Comparison of ENCODE assay signal across 15 cellular contexts in genomic region chr16:85269165-85269564, GRCh38.
DNase-seq lines count a peak whose midpoint lies in the region; ATAC-seq and TF ChIP-seq lines count a peak whose summit lies in the region.
"Had no signal": no experiment of that assay in that cellular context is flagged by ENCODE, and none has a peak within 500 bp of the region (broad histone marks: within the 10 kb centered on the region; RNA-seq: fewer than 3 reads in every experiment).

No MANE protein-coding gene starts in this region.

- H3K36me3 ChIP-seq in HEK293 (ENCODE audit: control insufficient read depth in 2 of 2, insufficient read depth in 1 of 2, low read length in 2 of 2) (no peaks in the 10 kb centered on the region), neural progenitor cell (no peaks in the 10 kb centered on the region)
- H3K36me3 ChIP-seq: BLaER1 had no signal

- no peak overlapping the region for H3K4me2 ChIP-seq in neural progenitor cell
- H3K4me2 ChIP-seq: BLaER1 had no signal

- H3K27ac ChIP-seq in HEK293 (ENCODE audit: extremely low read depth, low read depth, low read length) (no peak overlapping the region), neural progenitor cell (no peak overlapping the region)
- H3K27ac ChIP-seq: 22Rv1 had no signal

- H3K4me1 ChIP-seq in HEK293 (ENCODE audit: control insufficient read depth, insufficient read depth, low read length) (no peaks in the 10 kb centered on the region), neural progenitor cell (peaks cover 11% of the 10 kb centered on the region)
- H3K4me1 ChIP-seq: Caco-2 had no signal

- no peak overlapping the region for H3K4me3 Mint-ChIP-seq in WTC11
- H3K4me3 Mint-ChIP-seq in glutamatergic neuron (ENCODE audit: unreplicated experiment) = peak overlapping the region; percentile 32
- H3K4me3 Mint-ChIP-seq in neural progenitor cell = no peak overlapping the region
- H3K4me3 Mint-ChIP-seq: CD8-positive, alpha-beta memory T cell had no signal

- H3K27me3 ChIP-seq in neural progenitor cell = no peaks in the 10 kb centered on the region

- H3F3A ChIP-seq in neural progenitor cell (ENCODE audit: low read depth) = peaks cover 5% of the 10 kb centered on the region

- no peaks in the 10 kb centered on the region for H3K79me2 ChIP-seq in neural progenitor cell (ENCODE audit: low read depth)

- ATAC-seq in WTC11 (no peak), GM19455 (IDR thresholded peaks at IDR 0.05; ENCODE audit: unreplicated experiment) (no peak)
- ATAC-seq: HCT116 had no signal

- peaks cover 5% of the 10 kb centered on the region for H4K20me1 ChIP-seq in neural progenitor cell (ENCODE audit: low read depth)
- H4K20me1 ChIP-seq: BLaER1 had no signal

- no peak overlapping the region for H3K9ac ChIP-seq in neural progenitor cell
- H3K9ac ChIP-seq: BLaER1 had no signal

- H3K9me3 Mint-ChIP-seq in WTC11 (no peaks in the 10 kb centered on the region), glutamatergic neuron (ENCODE audit: unreplicated experiment) (peaks cover 9% of the 10 kb centered on the region), neural progenitor cell (no peaks in the 10 kb centered on the region)
- H3K9me3 Mint-ChIP-seq: CD8-positive, alpha-beta memory T cell had no signal

- no peaks in the 10 kb centered on the region for H3K36me3 Mint-ChIP-seq in WTC11
- no peaks in the 10 kb centered on the region for H3K36me3 Mint-ChIP-seq in glutamatergic neuron (ENCODE audit: unreplicated experiment)
- H3K36me3 Mint-ChIP-seq in neural progenitor cell = no peaks in the 10 kb centered on the region
- H3K36me3 Mint-ChIP-seq: CD8-positive, alpha-beta memory T cell had no signal

- H3K27ac Mint-ChIP-seq in WTC11 (peak overlapping the region; percentile 73; the same call in 1 of the 2 replicates), glutamatergic neuron (ENCODE audit: unreplicated experiment) (peak overlapping the region; percentile 29), neural progenitor cell (peak overlapping the region; percentile 78)

- H3K27me3 Mint-ChIP-seq in WTC11 (ENCODE audit: low read depth) (no peaks in the 10 kb centered on the region), glutamatergic neuron (ENCODE audit: unreplicated experiment) (peaks cover 5% of the 10 kb centered on the region), neural progenitor cell (ENCODE audit: insufficient read depth, low read depth) (peaks cover 16% of the 10 kb centered on the region)

- POLR2A ChIA-PET in HEK293 (lab: Yijun Ruan, JAX) (no interaction called here), WTC11 (lab: Charles Lee) (no interaction called here)

- TF ChIP-seq CTCF in HEK293 (tag by site-specific recombination; IDR thresholded peaks at IDR 0.05) = no peak
- no peak for TF ChIP-seq CTCF in WTC11 (IDR thresholded peaks at IDR 0.05)
- no peak for TF ChIP-seq CTCF in glutamatergic neuron (IDR thresholded peaks at IDR 0.05; ENCODE audit: partially characterized antibody, unreplicated experiment)
- no peak for TF ChIP-seq CTCF in neural progenitor cell (IDR thresholded peaks at IDR 0.05)

- H3K9me3 ChIP-seq in HEK293 (ENCODE audit: control insufficient read depth, insufficient read depth, low read depth, low read length) (no peaks in the 10 kb centered on the region), neural progenitor cell (ENCODE audit: low read depth) (no peaks in the 10 kb centered on the region)
- H3K9me3 ChIP-seq: BLaER1, Caco-2 had no signal

- H2AFZ ChIP-seq in neural progenitor cell (replicated peaks) = no peak overlapping the region

- DNase-seq in WTC11 (ENCODE audit: low spot score) (no peak), glutamatergic neuron (no peak), neural progenitor cell (ENCODE audit: low spot score) (no peak), UCSD-AML1 (lab: John Stamatoyannopoulos, UW; ENCODE audit: unreplicated experiment) (no peak), NCI-H748 (lab: John Stamatoyannopoulos, UW; ENCODE audit: unreplicated experiment) (no peak), NCI-H748 treated with DMSO at 0.1 percent for 48 hours (lab: John Stamatoyannopoulos, UW) (no peak)
- DNase-seq: Caco-2; CD8-positive, alpha-beta memory T cell; DND-41; GDM1 had no signal

- peaks cover 4% of the 10 kb centered on the region for H3K4me1 Mint-ChIP-seq in WTC11
- peaks cover 44% of the 10 kb centered on the region for H3K4me1 Mint-ChIP-seq in glutamatergic neuron (ENCODE audit: low read depth, unreplicated experiment)
- peaks cover 44% of the 10 kb centered on the region for H3K4me1 Mint-ChIP-seq in neural progenitor cell
- H3K4me1 Mint-ChIP-seq: CD8-positive, alpha-beta memory T cell had no signal

- CTCF ChIA-PET in HEK293 (lab: Yijun Ruan, JAX) = interaction anchor here (0.6 to 3.9 kb wide), 3 partner anchors 10 to 183 kb away, joined by 4 to 18 read pairs (median 6); no protein-coding TSS in a partner anchor
- CTCF ChIA-PET in WTC11 (lab: Charles Lee) = no interaction called here

- H3K4me3 ChIP-seq in HEK293 (ENCODE audit: low read depth, low read length) (no peak overlapping the region), neural progenitor cell (no peak overlapping the region)
- H3K4me3 ChIP-seq: BLaER1 had no signal

TF ChIP-seq in HEK293, 187 proteins besides CTCF, POLR2A, EP300 and RAD21:
- no peak for TF ChIP-seq ZNF37A (tag by site-specific recombination; IDR thresholded peaks at IDR 0.05)
- peak; percentile 50 for TF ChIP-seq EGR2 (tag by site-specific recombination; IDR thresholded peaks at IDR 0.05; ENCODE audit: low read depth)
- peak; percentile 89 for TF ChIP-seq GLIS1 (tag by site-specific recombination; IDR thresholded peaks at IDR 0.05)
- peak; percentile 66 for TF ChIP-seq ZFHX2 (tag by site-specific recombination; conservative IDR thresholded peaks at IDR 0.05)
- no peak for TF ChIP-seq ZNF785 (tag by site-specific recombination; IDR thresholded peaks at IDR 0.05)
- TF ChIP-seq ZNF2 (tag by site-specific recombination; IDR thresholded peaks at IDR 0.05) = no peak

TF ChIP-seq in WTC11, 78 proteins besides CTCF, POLR2A, EP300 and RAD21 (continues in another document):
- no peak for TF ChIP-seq RORB (CRISPR knock-in tag; IDR thresholded peaks at IDR 0.05)
- no peak for TF ChIP-seq ZNF532 (CRISPR knock-in tag; IDR thresholded peaks at IDR 0.05; ENCODE audit: borderline replicate concordance)
- TF ChIP-seq CREB1 (CRISPR knock-in tag; IDR thresholded peaks at IDR 0.05) = no peak
- TF ChIP-seq ZNF396 (CRISPR knock-in tag; IDR thresholded peaks at IDR 0.05; ENCODE audit: borderline replicate concordance) = no peak
- no peak for TF ChIP-seq HMGXB4 (CRISPR knock-in tag; IDR thresholded peaks at IDR 0.05)
- TF ChIP-seq, protein P1, sequence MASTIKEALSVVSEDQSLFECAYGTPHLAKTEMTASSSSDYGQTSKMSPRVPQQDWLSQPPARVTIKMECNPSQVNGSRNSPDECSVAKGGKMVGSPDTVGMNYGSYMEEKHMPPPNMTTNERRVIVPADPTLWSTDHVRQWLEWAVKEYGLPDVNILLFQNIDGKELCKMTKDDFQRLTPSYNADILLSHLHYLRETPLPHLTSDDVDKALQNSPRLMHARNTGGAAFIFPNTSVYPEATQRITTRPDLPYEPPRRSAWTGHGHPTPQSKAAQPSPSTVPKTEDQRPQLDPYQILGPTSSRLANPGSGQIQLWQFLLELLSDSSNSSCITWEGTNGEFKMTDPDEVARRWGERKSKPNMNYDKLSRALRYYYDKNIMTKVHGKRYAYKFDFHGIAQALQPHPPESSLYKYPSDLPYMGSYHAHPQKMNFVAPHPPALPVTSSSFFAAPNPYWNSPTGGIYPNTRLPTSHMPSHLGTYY (CRISPR knock-in tag; IDR thresholded peaks at IDR 0.05) = no peak
